9 cellular contexts compared by ENCODE assay signal in genomic region chr21:29181799-29182470, GRCh38. TPM values are rescaled to one million over a fixed set of nuclear protein-coding genes. Genes with fewer than 3 reads are reported as not detected.
DNase-seq lines count a peak whose midpoint lies in the region; ATAC-seq and TF ChIP-seq lines count a peak whose summit lies in the region.
"Had no signal": no experiment of that assay in that cellular context is flagged by ENCODE, and none has a peak within 500 bp of the region (broad histone marks: within the 10 kb centered on the region; RNA-seq: fewer than 3 reads in every experiment).

No MANE protein-coding gene starts in this region.

- CTCF ChIA-PET in Calu3 (lab: Charles Lee): interaction anchor here (0.6 to 1.3 kb wide), 5 partner anchors 13 to 405 kb away, joined by 3 to 7 read pairs (median 3); partner anchors contain the start of gene BACH1

- ATAC-seq in HG02852 (IDR thresholded peaks at IDR 0.05; ENCODE audit: unreplicated experiment): peak; percentile 53

- H3K36me3 ChIP-seq in thymus (ENCODE audit: control insufficient read depth, insufficient read depth): no peaks in the 10 kb centered on the region

- no peaks in the 10 kb centered on the region for H3K27me3 Mint-ChIP-seq in Calu3 (ENCODE audit: unreplicated experiment)

- no peak for DNase-seq in Calu3
- DNase-seq in amniotic stem cell (lab: John Stamatoyannopoulos, UW): peak; percentile 52
- peak; percentile 77 for DNase-seq in kidney glomerular epithelial cell (lab: John Stamatoyannopoulos, UW)
- DNase-seq in iPS-NIHi11 (ENCODE audit: low spot score): no peak
- DNase-seq in COLO668 (lab: John Stamatoyannopoulos, UW; ENCODE audit: unreplicated experiment): no peak
- DNase-seq in iPS-NIHi7 (ENCODE audit: extremely low spot score): no peak

- no peaks in the 10 kb centered on the region for H3K4me1 ChIP-seq in thymus (ENCODE audit: control insufficient read depth, insufficient read depth, low read length)

- H3K27ac Mint-ChIP-seq in Calu3 (ENCODE audit: unreplicated experiment): peak overlapping the region; percentile 85

- H3K9me3 ChIP-seq in thymus (ENCODE audit: control insufficient read depth): no peaks in the 10 kb centered on the region

- no peak overlapping the region for H3K4me3 ChIP-seq in thymus (ENCODE audit: low read length)

- TSS peak; percentile 90 for BruUV-seq in Calu3 (replicated peaks; lab: Mats Ljungman, UMichigan)

- H3K27me3 ChIP-seq in thymus (ENCODE audit: control insufficient read depth, insufficient read depth): no peaks in the 10 kb centered on the region

- no peaks in the 10 kb centered on the region for H3K9me3 Mint-ChIP-seq in Calu3 (ENCODE audit: low read depth, unreplicated experiment)

- H3K4me1 Mint-ChIP-seq in Calu3 (ENCODE audit: low read depth, unreplicated experiment): peaks cover 43% of the 10 kb centered on the region

- no peak for TF ChIP-seq CTCF in Calu3 (IDR thresholded peaks at IDR 0.05; ENCODE audit: unreplicated experiment)

- WGBS in thymus: 82% methylated on average over 9 of the region's 9 CpGs

- peaks cover 29% of the 10 kb centered on the region for H3K36me3 Mint-ChIP-seq in Calu3 (ENCODE audit: insufficient read depth, unreplicated experiment)

- peak overlapping the region; percentile 53 for H3K27ac ChIP-seq in thymus (ENCODE audit: low read depth)
- H3K27ac ChIP-seq: HL-60 had no signal

- intact Hi-C loops in Calu3 (cut with micrococcal nuclease; ENCODE audit: unreplicated experiment): loop anchor here (1.0 to 2.0 kb wide), 2 partner anchors 13 to 14 kb away; no protein-coding TSS in a partner anchor

- H3K4me3 Mint-ChIP-seq in Calu3 (ENCODE audit: low read depth, unreplicated experiment): peak overlapping the region; percentile 46

RNA-seq across cellular contexts. Expression of gene MAP3K7CL, which starts 51.5 kb away (rescaled TPM):
- 2.3 and 2.7 TPM in 2 replicates for total RNA-seq in Calu3 (2022)
- polyA plus RNA-seq in thymus: 14.2 TPM

Comparison
In these comparisons a context has a peak if more than half of its experiments do, and no peak if none do; other contexts are left out.
1. DNase-seq: peak in amniotic stem cell (single experiment) and kidney glomerular epithelial cell (single experiment); none in Calu3 (single experiment), iPS-NIHi11 (single experiment), COLO668 (single experiment) and iPS-NIHi7 (single experiment).